Comparison of ENCODE assay signal across 20 cellular contexts in the genomic region with DNA sequence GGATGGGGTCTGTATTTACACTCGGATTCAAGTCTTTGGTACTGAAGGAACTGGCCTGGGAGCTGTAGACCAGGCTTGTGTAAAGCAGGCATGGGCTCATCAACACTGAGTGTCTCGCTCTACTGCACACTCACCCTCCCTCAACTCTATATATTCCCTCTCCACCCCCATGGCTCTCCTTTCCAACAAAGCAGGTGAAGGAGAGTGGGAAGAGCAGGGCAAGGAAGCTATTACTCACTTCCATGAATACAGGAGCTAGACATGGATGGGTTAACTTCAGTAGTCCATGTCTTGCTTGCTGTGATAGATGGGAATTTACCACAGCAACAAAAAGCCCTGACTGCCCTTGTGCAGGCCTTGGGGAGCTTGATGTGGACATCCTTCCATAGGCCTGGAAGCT.
"Had no signal": no experiment of that assay in that cellular context is flagged by ENCODE, and none has a peak within 500 bp of the region (broad histone marks: within the 10 kb centered on the region; RNA-seq: fewer than 3 reads in every experiment).

No MANE protein-coding gene starts in this region.

- H3K27ac ChIP-seq: heart right ventricle, left lung, neutrophil, ovary, psoas muscle, thyroid gland, upper lobe of right lung had no signal

- DNase-seq: activated gamma-delta T cell treated with Interleukin-2 at 50 U/mL for 16 hours; activated T-cell treated with anti-CD3 and anti-CD28 coated beads, Interleukin-2, amount 50 U/mL, for 1 hour; aorta; effector CD4-positive, alpha-beta T cell; foreskin melanocyte; heart right ventricle; islet precursor cell; left lung; naive thymus-derived CD4-positive, alpha-beta T cell; ovary; psoas muscle; right cardiac atrium; stimulated activated CD4-positive, alpha-beta T cell treated with anti-CD3 and anti-CD28 coated beads, Interleukin-4, amount 100 ng/mL, for 24 hours; stimulated activated naive CD4-positive, alpha-beta T cell treated with Interleukin-2 at 50 U/mL for 16 hours; T1000; thyroid gland; upper lobe of right lung had no signal

- H3K27me3 ChIP-seq: heart right ventricle, left lung, ovary, thyroid gland, upper lobe of right lung had no signal

- H3K4me3 ChIP-seq: heart right ventricle, left lung, lung, ovary, psoas muscle, thyroid gland, upper lobe of right lung had no signal

- ATAC-seq: heart right ventricle; left lung; naive thymus-derived CD4-positive, alpha-beta T cell; psoas muscle; right cardiac atrium; upper lobe of right lung; WTC11 had no signal
